ENCODE assay signal across 23 cellular contexts in genomic region chr14:29804481-29804880, GRCh38.
"Had no signal": no experiment of that assay in that cellular context is flagged by ENCODE, and none has a peak within 500 bp of the region (broad histone marks: within the 10 kb centered on the region; RNA-seq: fewer than 3 reads in every experiment).

No MANE protein-coding gene starts in this region.

- H3K4me3 ChIP-seq: esophagus muscularis mucosa, gastrocnemius medialis, heart right ventricle, left lung, lower lobe of right lung, mucosa of descending colon had no signal

- H3K27ac Mint-ChIP-seq: dendritic cell treated with granulocyte-macrophage colony-stimulating factor and Interleukin-4, amounts not matched to agents 40 ng/mL and 50 ng/mL, for 4 days; mesothelial cell of epicardium; naive B cell; naive thymus-derived CD8-positive, alpha-beta T cell had no signal

- H3K36me3 Mint-ChIP-seq: mesothelial cell of epicardium; naive B cell; naive thymus-derived CD8-positive, alpha-beta T cell had no signal

- H3K27me3 ChIP-seq: esophagus muscularis mucosa, foreskin keratinocyte, gastrocnemius medialis, heart right ventricle, left lung had no signal

- FAIRE-seq: endothelial cell of umbilical vein, islet of Langerhans, keratinocyte had no signal

- H3K36me3 ChIP-seq: esophagus muscularis mucosa, gastrocnemius medialis, heart right ventricle, left lung, lower lobe of right lung had no signal

- H3K4me3 Mint-ChIP-seq: dendritic cell treated with granulocyte-macrophage colony-stimulating factor and Interleukin-4, amounts not matched to agents 40 ng/mL and 50 ng/mL, for 4 days; mesothelial cell of epicardium; naive B cell; naive thymus-derived CD8-positive, alpha-beta T cell had no signal

- H3K9me3 ChIP-seq: esophagus muscularis mucosa, gastrocnemius medialis, heart right ventricle, lower lobe of right lung, mucosa of descending colon had no signal

- H3K27me3 Mint-ChIP-seq: dendritic cell treated with granulocyte-macrophage colony-stimulating factor and Interleukin-4, amounts not matched to agents 40 ng/mL and 50 ng/mL, for 4 days; naive B cell; naive thymus-derived CD8-positive, alpha-beta T cell had no signal

- DNase-seq: cortex of kidney; effector CD4-positive, alpha-beta T cell; effector memory CD4-positive, alpha-beta T cell; foreskin keratinocyte; gastrocnemius medialis; glutamatergic neuron; head of caudate nucleus; heart right ventricle; hippocampal formation; left cardiac atrium; left lung; left ventricle myocardium superior; lower lobe of right lung; mesenchymal stem cell; mucosa of descending colon; naive B cell; naive thymus-derived CD8-positive, alpha-beta T cell had no signal

- ATAC-seq: foreskin keratinocyte; gastrocnemius medialis; heart right ventricle; left cardiac atrium; left lung; left ventricle myocardium superior; lower lobe of right lung; mucosa of descending colon; naive thymus-derived CD8-positive, alpha-beta T cell had no signal

- H3K4me1 Mint-ChIP-seq: mesothelial cell of epicardium; naive thymus-derived CD8-positive, alpha-beta T cell had no signal

- H3K27ac ChIP-seq: esophagus muscularis mucosa, foreskin keratinocyte, gastrocnemius medialis, heart right ventricle, left lung, lower lobe of right lung had no signal

- H3K4me1 ChIP-seq: foreskin keratinocyte had no signal
